In genomic region chr2:11234309-11234708, GRCh38 we compare ENCODE assay signal across 9 cellular contexts.
A peak's percentile ranks its signal among the peaks of the same experiment; 100 is the strongest.
DNase-seq lines count a peak whose midpoint lies in the region; TF ChIP-seq lines count a peak whose summit lies in the region.
"Had no signal": no experiment of that assay in that cellular context is flagged by ENCODE, and none has a peak within 500 bp of the region (broad histone marks: within the 10 kb centered on the region; RNA-seq: fewer than 3 reads in every experiment).

No MANE protein-coding gene starts in this region.

- TF ChIP-seq CTCF in DOHH2 (IDR thresholded peaks at IDR 0.05; ENCODE audit: low read depth, low read length, poor library complexity, severe bottlenecking) (peak; percentile 75), osteocyte (IDR thresholded peaks at IDR 0.05) (peak; percentile 65), thyroid gland (IDR thresholded peaks at IDR 0.05) (peak in 3 of 6 experiments; percentile 50 to 72 (median 61)), GM13976 (IDR thresholded peaks at IDR 0.05; ENCODE audit: borderline replicate concordance, control extremely low read depth, extremely low read depth, insufficient read depth, missing control alignments) (no peak)

- no peaks in the 10 kb centered on the region for H3K9me2 ChIP-seq in DOHH2 (replicated peaks; ENCODE audit: control insufficient read depth, low read length)

- no peaks in the 10 kb centered on the region for H4K20me1 ChIP-seq in DOHH2 (ENCODE audit: control insufficient read depth, insufficient read depth, low read depth, low read length)

- H3K9me3 ChIP-seq in DOHH2 (ENCODE audit: control insufficient read depth, insufficient read depth, low read length) (no peaks in the 10 kb centered on the region), thyroid gland (no peaks in the 10 kb centered on the region)

- H3K4me1 ChIP-seq in DOHH2 (ENCODE audit: control insufficient read depth, low read length) (peaks cover 68% of the 10 kb centered on the region), thyroid gland (no peaks in the 10 kb centered on the region)

- no peak overlapping the region for H3K27ac Mint-ChIP-seq in osteocyte (ENCODE audit: unreplicated experiment)

- peak overlapping the region; percentile 96 for H3K4me2 ChIP-seq in DOHH2 (ENCODE audit: low read length)

- H3K9me3 Mint-ChIP-seq in osteocyte (ENCODE audit: unreplicated experiment) = no peaks in the 10 kb centered on the region

- peak overlapping the region; percentile 59 for H3K4me3 ChIP-seq in DOHH2 (ENCODE audit: low read length)
- no peak overlapping the region for H3K4me3 ChIP-seq in thyroid gland (replicated peaks in 1 of 3)

- H3K27me3 Mint-ChIP-seq in osteocyte (ENCODE audit: unreplicated experiment) = no peaks in the 10 kb centered on the region

- peaks cover 61% of the 10 kb centered on the region for H3K79me2 ChIP-seq in DOHH2 (ENCODE audit: control insufficient read depth, low read length)

- TF ChIP-seq POLR2A in thyroid gland (IDR thresholded peaks at IDR 0.05) = no peak

- intact Hi-C loops in thyroid gland (cut with DNase I) = loop anchor here (5.0 kb wide), 1 partner anchor 178 kb away; no protein-coding TSS in a partner anchor

- peaks cover 13% of the 10 kb centered on the region for H3K4me1 Mint-ChIP-seq in osteocyte (ENCODE audit: unreplicated experiment)

- no peak overlapping the region for H3K4me3 Mint-ChIP-seq in osteocyte (ENCODE audit: unreplicated experiment)

- in situ Hi-C loops in GM13976 (cut with MboI; ENCODE audit: low sequenced_read_pairs, unreplicated experiment) = no loop called here

- H3K27ac ChIP-seq in DOHH2 (ENCODE audit: low read depth, low read length) (peak overlapping the region; percentile 93), thyroid gland (no peak overlapping the region)

- DNase-seq in NAMALWA (ENCODE audit: low spot score) (peak; percentile 44), dermis microvascular lymphatic vessel endothelial cell (ENCODE audit: low read depth in 2 of 2) (peak; percentile 25 to 40), osteocyte (ENCODE audit: extremely low spot score, unreplicated experiment) (no peak), thyroid gland (no peak), NCI-H1092 treated with DMSO at 0.1 percent for 48 hours (lab: John Stamatoyannopoulos, UW) (no peak), GM13976 (ENCODE audit: low spot score) (no peak), COR-L47 (lab: John Stamatoyannopoulos, UW) (no peak)
- DNase-seq: SIG-M5 had no signal

- peaks cover 3% of the 10 kb centered on the region for H3K36me3 Mint-ChIP-seq in osteocyte (ENCODE audit: unreplicated experiment)

- H3F3A ChIP-seq in DOHH2 (ENCODE audit: control insufficient read depth, insufficient read depth) = peaks cover 16% of the 10 kb centered on the region

- no peaks in the 10 kb centered on the region for H3K27me3 ChIP-seq in DOHH2 (ENCODE audit: control insufficient read depth, low read length)
- no peaks in the 10 kb centered on the region for H3K27me3 ChIP-seq in thyroid gland

- H3K36me3 ChIP-seq in DOHH2 (ENCODE audit: control insufficient read depth, low read length) = peaks cover 17% of the 10 kb centered on the region
- no peaks in the 10 kb centered on the region for H3K36me3 ChIP-seq in thyroid gland

- WGBS in thyroid gland, 2 donors = 76 to 85% methylated on average over 1 of the region's 1 CpG

Comparison
In these comparisons a context has a peak if more than half of its experiments do, and no peak if none do; other contexts are left out.
1. DNase-seq: peak in NAMALWA (single experiment) and dermis microvascular lymphatic vessel endothelial cell (2 of 2); none in osteocyte (single experiment), thyroid gland (0 of 2), NCI-H1092 treated with DMSO at 0.1 percent for 48 hours (single experiment), GM13976 (single experiment) and COR-L47 (single experiment).